8 cellular contexts compared by ENCODE assay signal in genomic region chr6:46651766-46652165, GRCh38. TPM values are rescaled to one million over a fixed set of nuclear protein-coding genes. Genes with fewer than 3 reads are reported as not detected.
DNase-seq lines count a peak whose midpoint lies in the region; ATAC-seq and TF ChIP-seq lines count a peak whose summit lies in the region.

No MANE protein-coding gene starts in this region.

- WGBS in aorta, 2 donors: 42 to 52% methylated on average over 6 of the region's 6 CpGs

- intact Hi-C loops in Right ventricle myocardium superior (cut with DNase I) (no loop called here), aorta (cut with DNase I) (no loop called here)

- peak overlapping the region in 1 of 2 donors; percentile 98 for H3K27ac ChIP-seq in right atrium auricular region
- no peak overlapping the region for H3K27ac ChIP-seq in aorta (ENCODE audit: low read depth in 1 of 2, low read length in 2 of 2)

- H3K4me3 Mint-ChIP-seq in central memory CD8-positive, alpha-beta T cell: peak overlapping the region; percentile 82
- peak overlapping the region; percentile 99 for H3K4me3 Mint-ChIP-seq in mesothelial cell of epicardium

- H3K4me1 ChIP-seq in right atrium auricular region (peaks cover 0 to 15% of the 10 kb centered on the region in 2 donors), aorta (ENCODE audit: control insufficient read depth in 1 of 2, insufficient read depth in 2 of 2, low read length in 2 of 2) (no peaks in the 10 kb centered on the region)

- ATAC-seq in Right ventricle myocardium superior (ENCODE audit: poor library complexity): no peak
- no peak for ATAC-seq in central memory CD8-positive, alpha-beta T cell (replicated peaks; ENCODE audit: extremely low read depth, poor library complexity, severe bottlenecking)
- no peak for ATAC-seq in aorta (ENCODE audit: low FRiP score)
- no peak for ATAC-seq in HG02870 (IDR thresholded peaks at IDR 0.05; ENCODE audit: unreplicated experiment)

- H3K9me3 Mint-ChIP-seq in central memory CD8-positive, alpha-beta T cell: no peaks in the 10 kb centered on the region
- H3K9me3 Mint-ChIP-seq in mesothelial cell of epicardium: peaks cover 3% of the 10 kb centered on the region

- peaks cover 75% of the 10 kb centered on the region for H3K27me3 Mint-ChIP-seq in central memory CD8-positive, alpha-beta T cell
- H3K27me3 Mint-ChIP-seq in mesothelial cell of epicardium (ENCODE audit: low read depth): peaks cover 21% of the 10 kb centered on the region

- no peaks in the 10 kb centered on the region for H3K9me3 ChIP-seq in right atrium auricular region
- H3K9me3 ChIP-seq in aorta (ENCODE audit: control insufficient read depth, low read length): no peaks in the 10 kb centered on the region

- H3K4me1 Mint-ChIP-seq in central memory CD8-positive, alpha-beta T cell: peaks cover 13% of the 10 kb centered on the region
- H3K4me1 Mint-ChIP-seq in mesothelial cell of epicardium: peaks cover 23% of the 10 kb centered on the region

- no peak for TF ChIP-seq CTCF in right atrium auricular region (IDR thresholded peaks at IDR 0.05)
- TF ChIP-seq CTCF in mesothelial cell of epicardium (IDR thresholded peaks at IDR 0.05; ENCODE audit: unreplicated experiment): no peak

- no peaks in the 10 kb centered on the region for H3K27me3 ChIP-seq in right atrium auricular region
- H3K27me3 ChIP-seq in aorta (ENCODE audit: control insufficient read depth in 1 of 2, insufficient read depth in 2 of 2, low read length in 1 of 2): no peaks in the 10 kb centered on the region

- no peak for DNase-seq in right atrium auricular region (ENCODE audit: low spot score)
- DNase-seq in Right ventricle myocardium superior: no peak
- no peak for DNase-seq in central memory CD8-positive, alpha-beta T cell (ENCODE audit: low spot score in 2 of 2)
- DNase-seq in mesothelial cell of epicardium (ENCODE audit: low spot score in 2 of 2, unreplicated experiment in 2 of 2): no peak
- DNase-seq in aorta: no peak
- no peak for DNase-seq in NCI-H128 (lab: John Stamatoyannopoulos, UW; ENCODE audit: unreplicated experiment)
- DNase-seq in Ammon's horn (ENCODE audit: low spot score): no peak

- H3K36me3 ChIP-seq in right atrium auricular region: peaks cover 5% of the 10 kb centered on the region
- H3K36me3 ChIP-seq in aorta (ENCODE audit: control insufficient read depth in 1 of 2, insufficient read depth in 2 of 2, low read length in 1 of 2): no peaks in the 10 kb centered on the region

- H3K36me3 Mint-ChIP-seq in central memory CD8-positive, alpha-beta T cell (ENCODE audit: insufficient read depth): peaks cover 5% of the 10 kb centered on the region
- peaks cover 11% of the 10 kb centered on the region for H3K36me3 Mint-ChIP-seq in mesothelial cell of epicardium

- no peak overlapping the region for H3K27ac Mint-ChIP-seq in central memory CD8-positive, alpha-beta T cell (ENCODE audit: low read depth)
- H3K27ac Mint-ChIP-seq in mesothelial cell of epicardium: peak overlapping the region; percentile 97

- H3K4me3 ChIP-seq in right atrium auricular region (peak overlapping the region; percentile 91 to 95), aorta (ENCODE audit: low read length in 2 of 2) (peak overlapping the region; percentile 66 to 85)

RNA-seq across cellular contexts. Expression of gene CYP39A1, which starts 0.9 kb away (rescaled TPM):
- total RNA-seq in right atrium auricular region: 1 to 10 TPM; 6.3 to 7.0 TPM
- total RNA-seq in Right ventricle myocardium superior: 4.7 TPM
- total RNA-seq in mesothelial cell of epicardium: 6.1 to 6.9 TPM (median 6.3 TPM) in 3 replicates
- total RNA-seq in aorta: 1 to 10 TPM; 2.0 to 4.2 TPM
- 1 to 10 TPM in 1 of 2 donors, under 1 TPM in 1; 0.63 to 5.1 TPM for polyA plus RNA-seq in aorta

RNA-seq across cellular contexts. Expression of gene SLC25A27, which starts 1.0 kb away (rescaled TPM):
- total RNA-seq in right atrium auricular region (1 to 10 TPM; 6.2 to 7.5 TPM), Right ventricle myocardium superior (11.7 TPM), mesothelial cell of epicardium (33.8 to 40.5 TPM (median 34.6 TPM) in 3 replicates), aorta (10 to 100 TPM; 19.7 to 45.9 TPM)
- 10 to 100 TPM in 1 of 2 donors, under 1 TPM in 1; 0.50 to 71.9 TPM for polyA plus RNA-seq in aorta

RNA-seq across cellular contexts. Expression of gene TDRD6, which starts 35.9 kb away (rescaled TPM):
- total RNA-seq in right atrium auricular region (under 1 TPM; 0.12 to 0.37 TPM), Right ventricle myocardium superior (0.32 TPM), mesothelial cell of epicardium (0.24 to 0.51 TPM (median 0.43 TPM) in 3 replicates), aorta (1 to 10 TPM; 1.0 to 1.8 TPM)
- 1 to 10 TPM in 1 of 2 donors, not detected in 1; 1.6 TPM for polyA plus RNA-seq in aorta
